In genomic region chr11:57480409-57481137, GRCh38 we compare ENCODE assay signal across 8 cellular contexts. TPM values are rescaled to one million over a fixed set of nuclear protein-coding genes. Genes with fewer than 3 reads are reported as not detected.
DNase-seq lines count a peak whose midpoint lies in the region; ATAC-seq, FAIRE-seq and TF ChIP-seq lines count a peak whose summit lies in the region.

No MANE protein-coding gene starts in this region.

- peaks cover 17% of the 10 kb centered on the region for H3K36me3 Mint-ChIP-seq in activated T-helper 17 cell treated with anti-CD3 and anti-CD28 coated beads, Interleukin-2, amount 50 U/mL, for 72 hours (ENCODE audit: low read depth)

- H3K27ac ChIP-seq in 22Rv1 = peak overlapping the region; percentile 27; the same call in 1 of the 2 replicates

- H3K27ac Mint-ChIP-seq in activated T-helper 17 cell treated with anti-CD3 and anti-CD28 coated beads, Interleukin-2, amount 50 U/mL, for 72 hours = peak overlapping the region; percentile 12

- FAIRE-seq in RCC 7860 (lab: Jason Lieb, UNC) = no peak

- peak; percentile 72 for ATAC-seq in activated T-helper 17 cell treated with anti-CD3 and anti-CD28 coated beads, Interleukin-2, amount 50 U/mL, for 72 hours (replicated peaks)
- no peak for ATAC-seq in omental fat pad (ENCODE audit: low FRiP score)

- DNase-seq in HT1080 (ENCODE audit: low read depth) = peak; percentile 64
- DNase-seq in RCC 7860 (ENCODE audit: low spot score) = peak; percentile 17
- peak; percentile 41 for DNase-seq in glomerular visceral epithelial cell (ENCODE audit: extremely low spot score)
- DNase-seq in retinal pigment epithelial cell (ENCODE audit: low read depth) = no peak
- DNase-seq in omental fat pad (ENCODE audit: low spot score) = no peak

- H3K4me3 Mint-ChIP-seq in activated T-helper 17 cell treated with anti-CD3 and anti-CD28 coated beads, Interleukin-2, amount 50 U/mL, for 72 hours = no peak overlapping the region

- H3K27me3 Mint-ChIP-seq in activated T-helper 17 cell treated with anti-CD3 and anti-CD28 coated beads, Interleukin-2, amount 50 U/mL, for 72 hours = peaks cover 12% of the 10 kb centered on the region

- H3K4me3 ChIP-seq in GM12875 (ENCODE audit: low read depth, low read length) = no peak overlapping the region
- no peak overlapping the region for H3K4me3 ChIP-seq in retinal pigment epithelial cell (ENCODE audit: low read length)

- TF ChIP-seq CTCF in 22Rv1 (IDR thresholded peaks at IDR 0.05) (peak; percentile 88), GM12875 (IDR thresholded peaks at IDR 0.05; ENCODE audit: borderline replicate concordance, insufficient read depth, low read depth, low read length) (peak; percentile 89), retinal pigment epithelial cell (conservative IDR thresholded peaks at IDR 0.05; ENCODE audit: low read depth, low read length) (peak; percentile 79), omental fat pad (IDR thresholded peaks at IDR 0.05) (peak in 1 of 3 donors; percentile 55)

- peaks cover 5% of the 10 kb centered on the region for H3K4me1 Mint-ChIP-seq in activated T-helper 17 cell treated with anti-CD3 and anti-CD28 coated beads, Interleukin-2, amount 50 U/mL, for 72 hours

- no peaks in the 10 kb centered on the region for H3K9me3 Mint-ChIP-seq in activated T-helper 17 cell treated with anti-CD3 and anti-CD28 coated beads, Interleukin-2, amount 50 U/mL, for 72 hours

RNA-seq across cellular contexts. Expression of gene RTN4RL2, which starts 20.2 kb away (rescaled TPM):
- 5.6 and 11.3 TPM in 2 replicates for total RNA-seq in HT1080 (2014; rRNA removed; shearing (Covaris generic))
- 23.4 and 26.4 TPM in 2 replicates for polyA plus RNA-seq in HT1080 (2015; cell fraction: cytosol; rRNA removed)
- polyA plus RNA-seq in HT1080 (2015; cell fraction: nucleus; rRNA removed) = 7.6 and 9.5 TPM in 2 replicates
- under 1 TPM; 0.22 to 0.82 TPM for total RNA-seq in activated T-helper 17 cell treated with anti-CD3 and anti-CD28 coated beads, Interleukin-2, amount 50 U/mL, for 72 hours
- total RNA-seq in omental fat pad = 1 to 10 TPM in 1 of 4 donors, under 1 TPM in 2, not detected in 1; 0.25 to 1.4 (median 0.74) TPM

RNA-seq across cellular contexts. Expression of gene SLC43A1, which starts 34.9 kb away (rescaled TPM):
- 13.6 and 14.5 TPM in 2 replicates for total RNA-seq in HT1080 (2014; rRNA removed; shearing (Covaris generic))
- polyA plus RNA-seq in HT1080 (2015; cell fraction: cytosol; rRNA removed) = 17.7 and 19.4 TPM in 2 replicates
- polyA plus RNA-seq in HT1080 (2015; cell fraction: nucleus; rRNA removed) = 36.2 and 36.7 TPM in 2 replicates
- total RNA-seq in activated T-helper 17 cell treated with anti-CD3 and anti-CD28 coated beads, Interleukin-2, amount 50 U/mL, for 72 hours = 10 to 100 TPM in 1 of 2 donors, 1 to 10 TPM in 1; 9.1 to 20.0 TPM
- total RNA-seq in omental fat pad = 10 to 100 TPM; 11.5 to 40.4 (median 16.5) TPM

RNA-seq across cellular contexts. Expression of gene TIMM10, which starts 50.0 kb away (rescaled TPM):
- total RNA-seq in HT1080 (2014; rRNA removed; shearing (Covaris generic)) = 115 and 191 TPM in 2 replicates
- 61.0 and 91.2 TPM in 2 replicates for polyA plus RNA-seq in HT1080 (2015; cell fraction: cytosol; rRNA removed)
- polyA plus RNA-seq in HT1080 (2015; cell fraction: nucleus; rRNA removed) = 23.0 and 26.8 TPM in 2 replicates
- total RNA-seq in activated T-helper 17 cell treated with anti-CD3 and anti-CD28 coated beads, Interleukin-2, amount 50 U/mL, for 72 hours = 100 to 1,000 TPM in 1 of 2 donors, 10 to 100 TPM in 1; 56.4 to 125 TPM
- 10 to 100 TPM; 42.9 to 49.0 (median 45.9) TPM for total RNA-seq in omental fat pad

RNA-seq across cellular contexts. Expression of gene SLC43A3, which starts 53.7 kb away (rescaled TPM):
- 81.0 and 87.2 TPM in 2 replicates for total RNA-seq in HT1080 (2014; rRNA removed; shearing (Covaris generic))
- 39.4 and 58.6 TPM in 2 replicates for polyA plus RNA-seq in HT1080 (2015; cell fraction: cytosol; rRNA removed)
- 80.0 and 114 TPM in 2 replicates for polyA plus RNA-seq in HT1080 (2015; cell fraction: nucleus; rRNA removed)
- total RNA-seq in activated T-helper 17 cell treated with anti-CD3 and anti-CD28 coated beads, Interleukin-2, amount 50 U/mL, for 72 hours = 100 to 1,000 TPM; 346 to 386 TPM
- 100 to 1,000 TPM in 3 of 4 donors, 10 to 100 TPM in 1; 73.3 to 152 (median 112) TPM for total RNA-seq in omental fat pad

RNA-seq across cellular contexts. Expression of gene SMTNL1, which starts 56.8 kb away (rescaled TPM):
- not detected in 2 replicates for total RNA-seq in HT1080 (2014; rRNA removed; shearing (Covaris generic))
- polyA plus RNA-seq in HT1080 (2015; cell fraction: cytosol; rRNA removed) = not detected in 2 replicates
- not detected in 2 replicates for polyA plus RNA-seq in HT1080 (2015; cell fraction: nucleus; rRNA removed)
- not detected for total RNA-seq in activated T-helper 17 cell treated with anti-CD3 and anti-CD28 coated beads, Interleukin-2, amount 50 U/mL, for 72 hours
- total RNA-seq in omental fat pad = not detected

Comparison
In these comparisons a context has a peak if more than half of its experiments do, and no peak if none do; other contexts are left out.
1. DNase-seq: peak in HT1080 (single experiment), RCC 7860 (single experiment) and glomerular visceral epithelial cell (single experiment); none in retinal pigment epithelial cell (single experiment) and omental fat pad (single experiment).